ENCODE assay signal across 15 cellular contexts in genomic region chrX:17027931-17028330, GRCh38.
A peak's percentile ranks its signal among the peaks of the same experiment; 100 is the strongest.
DNase-seq lines count a peak whose midpoint lies in the region; ATAC-seq, FAIRE-seq and TF ChIP-seq lines count a peak whose summit lies in the region.
"Had no signal": no experiment of that assay in that cellular context is flagged by ENCODE, and none has a peak within 500 bp of the region (broad histone marks: within the 10 kb centered on the region; RNA-seq: fewer than 3 reads in every experiment).

No MANE protein-coding gene starts in this region.

- no peaks in the 10 kb centered on the region for H3K79me2 ChIP-seq in HepG2 (ENCODE audit: insufficient read depth, low read length)

- BruUV-seq in HepG2 (replicated peaks; lab: Mats Ljungman, UMichigan): no TSS peak

- H3K4me3 ChIP-seq in HepG2 (replicated peaks in 1 of 3; ENCODE audit: insufficient read depth in 1 of 3, low read depth in 2 of 3, low read length in 3 of 3) (no peak overlapping the region), right lobe of liver (no peak overlapping the region), epithelial cell of proximal tubule (ENCODE audit: low read depth, low read length) (peak overlapping the region; percentile 27)
- H3K4me3 ChIP-seq: A549 had no signal

- DNase-seq in HepG2 (ENCODE audit: low spot score): no peak
- no peak for DNase-seq in right lobe of liver
- DNase-seq in cerebellar nuclear complex (lab: John Stamatoyannopoulos, UW): peak; percentile 37 to 40
- DNase-seq in epithelial cell of proximal tubule (ENCODE audit: low read depth): no peak
- DNase-seq in activated CD4-positive, alpha-beta T cell treated with anti-CD3 and anti-CD28 coated beads for 36 hours: no peak
- DNase-seq in DMS153 treated with DMSO at 0.1 percent for 48 hours (lab: John Stamatoyannopoulos, UW; ENCODE audit: unreplicated experiment): no peak
- no peak for DNase-seq in dermis blood vessel endothelial cell
- DNase-seq: BE2C; CD4-positive, alpha-beta memory T cell; DMS53; HCEC 1CT; HFFc6 had no signal

- H3K9me3 ChIP-seq in HepG2 (ENCODE audit: low read length) (no peaks in the 10 kb centered on the region), right lobe of liver (no peaks in the 10 kb centered on the region)
- H3K9me3 ChIP-seq: A549, BE2C had no signal

- WGBS in HepG2 (ENCODE audit: low lambda C conversion rate): 0% methylated on average over 1 of the region's 2 CpGs
- WGBS in right lobe of liver (ENCODE audit: insufficient coverage, low coverage, low lambda C conversion rate, missing lambda C conversion rate): 20% methylated on average over 1 of the region's 2 CpGs

- H3K4me1 ChIP-seq in HepG2 (ENCODE audit: insufficient read depth, low read length) (no peaks in the 10 kb centered on the region), right lobe of liver (no peaks in the 10 kb centered on the region)
- H3K4me1 ChIP-seq: A549, BE2C had no signal

- H3K4me1 Mint-ChIP-seq in activated CD4-positive, alpha-beta T cell treated with anti-CD3 and anti-CD28 coated beads for 36 hours: no peaks in the 10 kb centered on the region
- H3K4me1 Mint-ChIP-seq: CD4-positive, alpha-beta memory T cell had no signal

- TF ChIP-seq RAD21 in HepG2 (CRISPR knock-in tag; IDR thresholded peaks at IDR 0.05): no peak

- no peaks in the 10 kb centered on the region for H4K20me1 ChIP-seq in HepG2 (ENCODE audit: insufficient read depth, low read length)

- CTCF ChIA-PET in HepG2 (lab: Yijun Ruan, JAX; ENCODE audit: low intra/inter-chr PET ratio, low total read pairs): no interaction called here
- CTCF ChIA-PET in activated CD4-positive, alpha-beta T cell treated with anti-CD3 and anti-CD28 coated beads for 36 hours (lab: Charles Lee): interaction anchor here (1.8 kb wide), 1 partner anchor 18 kb away, joined by 4 read pairs; no protein-coding TSS in a partner anchor

- in situ Hi-C loops in HepG2 (cut with HindIII; ENCODE audit: extremely low pct_ligation_motif_present, low pct_unique_long_range_greater_than_20kb): no loop called here

- intact Hi-C loops in HepG2 (cut with micrococcal nuclease; ENCODE audit: unreplicated experiment): no loop called here
- intact Hi-C loops in right lobe of liver (cut with DNase I): no loop called here
- intact Hi-C loops in activated CD4-positive, alpha-beta T cell treated with anti-CD3 and anti-CD28 coated beads for 36 hours (cut with DNase I, micrococcal nuclease): no loop called here

- no peak for FAIRE-seq in HepG2 (lab: Jason Lieb, UNC)

- no peak overlapping the region for H3K9ac ChIP-seq in HepG2 (ENCODE audit: insufficient read depth, low read depth, low read length)

- POLR2A ChIA-PET in HepG2 (lab: Yijun Ruan, JAX): no interaction called here
- POLR2A ChIA-PET in activated CD4-positive, alpha-beta T cell treated with anti-CD3 and anti-CD28 coated beads for 36 hours (lab: Charles Lee): no interaction called here

- TF ChIP-seq EP300 in HepG2 (IDR thresholded peaks at IDR 0.05; ENCODE audit: low read depth in 2 of 2, low read length in 2 of 2) (no peak), HepG2 (CRISPR knock-in tag; IDR thresholded peaks at IDR 0.05; ENCODE audit: borderline replicate concordance) (no peak)

- TF ChIP-seq CTCF in HepG2 (CRISPR knock-in tag; IDR thresholded peaks at IDR 0.05): no peak
- no peak for TF ChIP-seq CTCF in right lobe of liver (IDR thresholded peaks at IDR 0.05)
- TF ChIP-seq CTCF in epithelial cell of proximal tubule (conservative IDR thresholded peaks at IDR 0.05; ENCODE audit: low read depth, low read length): no peak

- H3K27ac ChIP-seq in HepG2 (ENCODE audit: extremely low read length, insufficient read depth, low read length): no peak overlapping the region
- no peak overlapping the region for H3K27ac ChIP-seq in right lobe of liver
- H3K27ac ChIP-seq: A549, C4-2B, HL-60 had no signal

- H3K4me3 Mint-ChIP-seq in activated CD4-positive, alpha-beta T cell treated with anti-CD3 and anti-CD28 coated beads for 36 hours: no peak overlapping the region
- H3K4me3 Mint-ChIP-seq: CD4-positive, alpha-beta memory T cell; HFFc6 had no signal

- no peaks in the 10 kb centered on the region for H3K36me3 Mint-ChIP-seq in activated CD4-positive, alpha-beta T cell treated with anti-CD3 and anti-CD28 coated beads for 36 hours (ENCODE audit: low read depth)
- H3K36me3 Mint-ChIP-seq: CD4-positive, alpha-beta memory T cell had no signal

- H3K27ac Mint-ChIP-seq in activated CD4-positive, alpha-beta T cell treated with anti-CD3 and anti-CD28 coated beads for 36 hours: no peak overlapping the region
- H3K27ac Mint-ChIP-seq: CD4-positive, alpha-beta memory T cell; HFFc6 had no signal

- no peak overlapping the region for H3K4me2 ChIP-seq in HepG2 (ENCODE audit: low read depth, low read length)
- H3K4me2 ChIP-seq: A549 had no signal

- H2AFZ ChIP-seq in HepG2 (ENCODE audit: low read length): no peak overlapping the region

- H3K27me3 ChIP-seq in HepG2 (ENCODE audit: control insufficient read depth in 1 of 2, insufficient read depth in 2 of 2, low read length in 2 of 2) (no peaks in the 10 kb centered on the region), right lobe of liver (no peaks in the 10 kb centered on the region)
- H3K27me3 ChIP-seq: BE2C had no signal

- no peaks in the 10 kb centered on the region for H3K36me3 ChIP-seq in HepG2 (replicated peaks in 1 of 2; ENCODE audit: control insufficient read depth in 1 of 2, insufficient read depth in 2 of 2, low read length in 2 of 2)
- no peaks in the 10 kb centered on the region for H3K36me3 ChIP-seq in right lobe of liver
- H3K36me3 ChIP-seq: BE2C had no signal

- H3K27me3 Mint-ChIP-seq in activated CD4-positive, alpha-beta T cell treated with anti-CD3 and anti-CD28 coated beads for 36 hours: peaks cover 3% of the 10 kb centered on the region

- no peaks in the 10 kb centered on the region for H3K9me3 Mint-ChIP-seq in activated CD4-positive, alpha-beta T cell treated with anti-CD3 and anti-CD28 coated beads for 36 hours (ENCODE audit: low read depth)
- H3K9me3 Mint-ChIP-seq: HFFc6 had no signal

- ATAC-seq in HepG2 (no peak), right lobe of liver (no peak)
- no peak for ATAC-seq in activated CD4-positive, alpha-beta T cell treated with anti-CD3 and anti-CD28 coated beads for 36 hours
- ATAC-seq: A549 had no signal

- TF ChIP-seq POLR2A in HepG2 (IDR thresholded peaks at IDR 0.05; ENCODE audit: insufficient read depth in 1 of 2, low read depth in 2 of 2, low read length in 2 of 2) (no peak), right lobe of liver (IDR thresholded peaks at IDR 0.05) (no peak)

TF ChIP-seq in HepG2, 621 proteins besides CTCF, POLR2A, EP300 and RAD21:
- TF ChIP-seq IRF1 (CRISPR knock-in tag; IDR thresholded peaks at IDR 0.05; ENCODE audit: low read depth): no peak
- no peak for TF ChIP-seq ZNF558 (CRISPR knock-in tag; IDR thresholded peaks at IDR 0.05; ENCODE audit: borderline replicate concordance)
- TF ChIP-seq ZMYM2 (CRISPR knock-in tag; IDR thresholded peaks at IDR 0.05): no peak
- TF ChIP-seq TEF (CRISPR knock-in tag; IDR thresholded peaks at IDR 0.05): no peak
- TF ChIP-seq ZNF414 (CRISPR knock-in tag; IDR thresholded peaks at IDR 0.05): no peak
- 0 out of 2 replicates have a peak, but pooled peaks have one; percentile 29 for TF ChIP-seq MNT (IDR thresholded peaks at IDR 0.05)

Comparison
In these comparisons a context has a peak if more than half of its experiments do, and no peak if none do; other contexts are left out.
1. DNase-seq: peak in cerebellar nuclear complex (2 of 2); none in HepG2 (single experiment), right lobe of liver (0 of 3), epithelial cell of proximal tubule (single experiment), activated CD4-positive, alpha-beta T cell treated with anti-CD3 and anti-CD28 coated beads for 36 hours (single experiment), DMS153 treated with DMSO at 0.1 percent for 48 hours (single experiment) and dermis blood vessel endothelial cell (single experiment).